In genomic region chr17:48592592-48592991, GRCh38 we compare ENCODE assay signal across 11 cellular contexts. TPM values are rescaled to one million over a fixed set of nuclear protein-coding genes. Genes with fewer than 3 reads are reported as not detected.
A peak's percentile ranks its signal among the peaks of the same experiment; 100 is the strongest.
DNase-seq lines count a peak whose midpoint lies in the region; ATAC-seq and TF ChIP-seq lines count a peak whose summit lies in the region.
"Had no signal": no experiment of that assay in that cellular context is flagged by ENCODE, and none has a peak within 500 bp of the region (broad histone marks: within the 10 kb centered on the region; RNA-seq: fewer than 3 reads in every experiment).

No MANE protein-coding gene starts in this region.

- 16% methylated on average over 14 of the region's 14 CpGs for WGBS in mammary epithelial cell (ENCODE audit: low coverage, missing lambda C conversion rate)

- BruUV-seq in mammary epithelial cell (replicated peaks; lab: Mats Ljungman, UMichigan), result no TSS peak

- peak overlapping the region; percentile 93 for H2AFZ ChIP-seq in mammary epithelial cell (ENCODE audit: low read depth, low read length)

- in situ Hi-C loops in mammary epithelial cell (cut with MboI; ENCODE audit: low sequenced_read_pairs in 2 of 2) (loop anchor here (5.0 to 10.0 kb wide), 3 partner anchors 255 to 438 kb away; no protein-coding TSS in a partner anchor), G401 (cut with HindIII; ENCODE audit: low sequenced_read_pairs) (no loop called here)

- H3K4me1 Mint-ChIP-seq in CD4-positive, alpha-beta memory T cell, result peaks cover 17 to 42% (median 33%) of the 10 kb centered on the region in 4 donors
- peaks cover 24 to 50% (median 37%) of the 10 kb centered on the region in 4 donors for H3K4me1 Mint-ChIP-seq in naive thymus-derived CD8-positive, alpha-beta T cell

- peak overlapping the region in 1 of 7 donors; percentile 74 for H3K27ac Mint-ChIP-seq in CD4-positive, alpha-beta memory T cell
- H3K27ac Mint-ChIP-seq in naive thymus-derived CD8-positive, alpha-beta T cell, result peak overlapping the region in 1 of 10 donors; percentile 13

- peaks cover 39% of the 10 kb centered on the region for H3K27me3 ChIP-seq in CD4-positive, alpha-beta memory T cell (ENCODE audit: insufficient read depth, low read length)
- H3K27me3 ChIP-seq in mammary epithelial cell (ENCODE audit: insufficient read depth, low read length), result peaks cover 3% of the 10 kb centered on the region
- peaks cover 6% of the 10 kb centered on the region for H3K27me3 ChIP-seq in vagina

- dilution Hi-C loops in mammary epithelial cell (cut with HindIII; ENCODE audit: low sequenced_read_pairs), result no loop called here

- DNase-seq in CD4-positive, alpha-beta memory T cell, result no peak
- DNase-seq in mammary epithelial cell (no peak), vagina (ENCODE audit: extremely low spot score in 2 of 2) (no peak), G401 (ENCODE audit: low spot score) (no peak)
- peak in 1 of 10 donors; percentile 21 for DNase-seq in naive thymus-derived CD8-positive, alpha-beta T cell
- DNase-seq: activated gamma-delta T cell treated with Interleukin-2 at 50 U/mL for 16 hours had no signal

- no peak overlapping the region for H3K27ac ChIP-seq in CD4-positive, alpha-beta memory T cell (ENCODE audit: low read depth, low read length)
- H3K27ac ChIP-seq in HEK293 (ENCODE audit: extremely low read depth, low read depth, low read length) (no peak overlapping the region), mammary epithelial cell (ENCODE audit: insufficient read depth, low read depth, low read length) (no peak overlapping the region), vagina (no peak overlapping the region)
- H3K27ac ChIP-seq: neutrophil had no signal

- H4K20me1 ChIP-seq in mammary epithelial cell (ENCODE audit: insufficient read depth, low read length), result no peaks in the 10 kb centered on the region

- H3K27me3 Mint-ChIP-seq in CD4-positive, alpha-beta memory T cell, result peaks cover 40 to 69% of the 10 kb centered on the region in 2 donors
- H3K27me3 Mint-ChIP-seq in naive thymus-derived CD8-positive, alpha-beta T cell, result peaks cover 54 to 100% (median 75%) of the 10 kb centered on the region in 5 donors

- no peak overlapping the region for H3K4me3 ChIP-seq in CD4-positive, alpha-beta memory T cell (ENCODE audit: low read length in 2 of 2)
- H3K4me3 ChIP-seq in HEK293 (ENCODE audit: low read depth, low read length) (no peak overlapping the region), mammary epithelial cell (replicated peaks in 1 of 3; ENCODE audit: insufficient read depth in 1 of 3, low read depth in 2 of 3, low read length in 3 of 3) (peak overlapping the region in 1 of 3 experiments; percentile 2), vagina (no peak overlapping the region)

- H3K4me2 ChIP-seq in mammary epithelial cell (ENCODE audit: insufficient read depth, low read depth, low read length), result peak overlapping the region; percentile 100

- POLR2A ChIA-PET in CD4-positive, alpha-beta memory T cell (lab: Charles Lee; ENCODE audit: partially characterized antibody), result interaction anchor here (0.8 to 1.9 kb wide), 12 partner anchors 14 to 299 kb away, joined by 3 to 8 read pairs (median 4); partner anchors contain the start of genes HOXB4 and HOXB9
- POLR2A ChIA-PET in HEK293 (lab: Yijun Ruan, JAX), result interaction anchor here (1.0 to 1.6 kb wide), 4 partner anchors 12 to 46 kb away, joined by 3 to 5 read pairs (median 4); partner anchors contain the start of gene HOXB6
- POLR2A ChIA-PET in naive thymus-derived CD8-positive, alpha-beta T cell (lab: Charles Lee), result interaction anchor here (1.0 to 1.9 kb wide), 5 partner anchors 14 to 492 kb away, joined by 3 to 8 read pairs (median 3); partner anchors contain the start of genes CBX1, HOXB4 and HOXB8

- H3K36me3 ChIP-seq in CD4-positive, alpha-beta memory T cell (ENCODE audit: insufficient read depth, low read length), result no peaks in the 10 kb centered on the region
- H3K36me3 ChIP-seq in HEK293 (ENCODE audit: control insufficient read depth in 2 of 2, insufficient read depth in 1 of 2, low read length in 2 of 2), result peaks cover 5 to 48% of the 10 kb centered on the region in 2 experiments; a peak in 2 of 3 replicates
- no peaks in the 10 kb centered on the region for H3K36me3 ChIP-seq in mammary epithelial cell (ENCODE audit: insufficient read depth, low read length)
- H3K36me3 ChIP-seq in vagina, result no peaks in the 10 kb centered on the region
- H3K36me3 ChIP-seq: neutrophil had no signal

- peak; percentile 34 to 48 for ATAC-seq in naive thymus-derived CD8-positive, alpha-beta T cell
- no peak for ATAC-seq in HG03039 (IDR thresholded peaks at IDR 0.05; ENCODE audit: unreplicated experiment)
- no peak for ATAC-seq in HG03469 (IDR thresholded peaks at IDR 0.05; ENCODE audit: unreplicated experiment)

- TF ChIP-seq CTCF in HEK293 (tag by site-specific recombination; IDR thresholded peaks at IDR 0.05), result no peak
- TF ChIP-seq CTCF in mammary epithelial cell (conservative IDR thresholded peaks at IDR 0.05 in 1 of 2, IDR thresholded peaks at IDR 0.05 in 1 of 2; ENCODE audit: extremely low read depth in 1 of 2, insufficient read depth in 1 of 2, low read depth in 1 of 2, low read length in 2 of 2), result no peak
- TF ChIP-seq CTCF in vagina (IDR thresholded peaks at IDR 0.05), result no peak

- peak overlapping the region; percentile 45 to 92 (median 82) for H3K4me3 Mint-ChIP-seq in CD4-positive, alpha-beta memory T cell
- H3K4me3 Mint-ChIP-seq in naive thymus-derived CD8-positive, alpha-beta T cell, result peak overlapping the region; percentile 68 to 87 (median 82)

- peaks cover 0 to 2% (median 0%) of the 10 kb centered on the region in 8 donors for H3K9me3 Mint-ChIP-seq in CD4-positive, alpha-beta memory T cell
- H3K9me3 Mint-ChIP-seq in naive thymus-derived CD8-positive, alpha-beta T cell, result no peaks in the 10 kb centered on the region

- no peak for TF ChIP-seq POLR2A in vagina (IDR thresholded peaks at IDR 0.05)

- H3K9me3 ChIP-seq in CD4-positive, alpha-beta memory T cell (ENCODE audit: control insufficient read depth in 1 of 2, low read length in 2 of 2), result no peaks in the 10 kb centered on the region
- H3K9me3 ChIP-seq in HEK293 (ENCODE audit: control insufficient read depth, insufficient read depth, low read depth, low read length), result no peaks in the 10 kb centered on the region
- H3K9me3 ChIP-seq in mammary epithelial cell (replicated peaks; ENCODE audit: insufficient read depth, low read length), result no peaks in the 10 kb centered on the region
- H3K9me3 ChIP-seq in vagina, result no peaks in the 10 kb centered on the region
- H3K9me3 ChIP-seq: neutrophil had no signal

- intact Hi-C loops in CD4-positive, alpha-beta memory T cell (cut with micrococcal nuclease), result loop anchor here (5.0 kb wide), 1 partner anchor 565 kb away; no protein-coding TSS in a partner anchor
- intact Hi-C loops in mammary epithelial cell (cut with micrococcal nuclease), result loop anchor here (5.0 kb wide), 1 partner anchor 440 kb away; no protein-coding TSS in a partner anchor
- intact Hi-C loops in vagina (cut with DNase I), result loop anchor here (10.0 kb wide), 1 partner anchor 568 kb away; no protein-coding TSS in a partner anchor

- H3K9ac ChIP-seq in mammary epithelial cell (ENCODE audit: insufficient read depth, low read length), result no peak overlapping the region

- peaks cover 34% of the 10 kb centered on the region for H3K4me1 ChIP-seq in CD4-positive, alpha-beta memory T cell (ENCODE audit: insufficient read depth, low read length)
- peaks cover 33% of the 10 kb centered on the region for H3K4me1 ChIP-seq in HEK293 (ENCODE audit: control insufficient read depth, insufficient read depth, low read length)
- H3K4me1 ChIP-seq in mammary epithelial cell (ENCODE audit: insufficient read depth, low read length), result peaks cover 25% of the 10 kb centered on the region
- peaks cover 21% of the 10 kb centered on the region for H3K4me1 ChIP-seq in vagina

- no peaks in the 10 kb centered on the region for H3K79me2 ChIP-seq in mammary epithelial cell (ENCODE audit: insufficient read depth, low read length)

- no peaks in the 10 kb centered on the region for H3K36me3 Mint-ChIP-seq in CD4-positive, alpha-beta memory T cell
- peaks cover 0 to 4% (median 0%) of the 10 kb centered on the region in 3 donors for H3K36me3 Mint-ChIP-seq in naive thymus-derived CD8-positive, alpha-beta T cell

- CTCF ChIA-PET in CD4-positive, alpha-beta memory T cell (lab: Charles Lee; ENCODE audit: partially characterized antibody), result interaction anchor here (0.6 to 6.0 kb wide), 51 partner anchors 13 to 1501 kb away, joined by 3 to 59 read pairs (median 4); partner anchors contain the start of gene HOXB8
- CTCF ChIA-PET in HEK293 (lab: Yijun Ruan, JAX) (interaction anchor here (0.5 to 6.0 kb wide), 30 partner anchors 9 to 377 kb away, joined by 3 to 52 read pairs (median 7); no protein-coding TSS in a partner anchor), mammary epithelial cell (lab: Charles Lee; ENCODE audit: low non-redundant PET) (interaction anchor here (0.8 to 1.4 kb wide), 2 partner anchors 257 to 330 kb away, joined by 4 to 9 read pairs; no protein-coding TSS in a partner anchor)

RNA-seq across cellular contexts. Expression of gene HOXB5, which starts 1.0 kb away (rescaled TPM):
- not detected for total RNA-seq in CD4-positive, alpha-beta memory T cell
- polyA plus RNA-seq in CD4-positive, alpha-beta memory T cell, result not detected
- not detected for total RNA-seq in mammary epithelial cell
- polyA plus RNA-seq in mammary epithelial cell, result not detected
- not detected for polyA minus RNA-seq in mammary epithelial cell
- not detected for total RNA-seq in naive thymus-derived CD8-positive, alpha-beta T cell
- not detected for polyA plus RNA-seq in naive thymus-derived CD8-positive, alpha-beta T cell
- 0.74 TPM for total RNA-seq in vagina
- total RNA-seq in G401 (2014; rRNA removed; shearing (Covaris generic)), result 1.7 TPM in 1 of 2 replicates, not detected in the other
- total RNA-seq: SK-MEL-5 had no signal

RNA-seq across cellular contexts. Expression of gene HOXB3, which starts 2.6 kb away (rescaled TPM):
- 10 to 100 TPM; 11.2 to 14.5 TPM for total RNA-seq in CD4-positive, alpha-beta memory T cell
- under 1 TPM in 1 of 2 donors, not detected in 1; 0.10 TPM for polyA plus RNA-seq in CD4-positive, alpha-beta memory T cell
- total RNA-seq in mammary epithelial cell, result 1 to 10 TPM; 1.5 to 5.2 TPM
- 2.6 TPM for polyA plus RNA-seq in mammary epithelial cell
- 0.67 TPM for polyA minus RNA-seq in mammary epithelial cell
- 1 to 10 TPM; 7.2 to 8.1 TPM for total RNA-seq in naive thymus-derived CD8-positive, alpha-beta T cell
- polyA plus RNA-seq in naive thymus-derived CD8-positive, alpha-beta T cell, result under 1 TPM in 1 of 3 donors, not detected in 2; 0.19 TPM
- 17.7 TPM for total RNA-seq in vagina
- total RNA-seq in G401 (2014; rRNA removed; shearing (Covaris generic)), result 0.74 and 12.0 TPM in 2 replicates

RNA-seq across cellular contexts. Expression of gene HOXB6, which starts 12.2 kb away (rescaled TPM):
- under 1 TPM in 1 of 2 experiments, not detected in 1; 0.38 TPM for total RNA-seq in CD4-positive, alpha-beta memory T cell
- polyA plus RNA-seq in CD4-positive, alpha-beta memory T cell, result not detected
- total RNA-seq in mammary epithelial cell (under 1 TPM; under 0.01 to 0.59 TPM), vagina (1.2 TPM)
- 0.49 TPM for polyA plus RNA-seq in mammary epithelial cell
- not detected for polyA minus RNA-seq in mammary epithelial cell
- total RNA-seq in naive thymus-derived CD8-positive, alpha-beta T cell, result not detected
- polyA plus RNA-seq in naive thymus-derived CD8-positive, alpha-beta T cell, result not detected
- total RNA-seq in G401 (2014; rRNA removed; shearing (Covaris generic)), result 0.92 and 2.0 TPM in 2 replicates

RNA-seq across cellular contexts. Expression of gene HOXB4, which starts 14.4 kb away (rescaled TPM):
- 1 to 10 TPM; 3.1 to 4.5 TPM for total RNA-seq in CD4-positive, alpha-beta memory T cell
- polyA plus RNA-seq in CD4-positive, alpha-beta memory T cell, result under 1 TPM; 0.11 to 0.13 TPM
- total RNA-seq in mammary epithelial cell (under 1 TPM; 0.16 to 0.17 TPM), vagina (1.5 TPM)
- 0.01 TPM for polyA plus RNA-seq in mammary epithelial cell
- polyA minus RNA-seq in mammary epithelial cell, result not detected
- 1 to 10 TPM; 1.8 to 2.3 TPM for total RNA-seq in naive thymus-derived CD8-positive, alpha-beta T cell
- polyA plus RNA-seq in naive thymus-derived CD8-positive, alpha-beta T cell, result under 1 TPM in 2 of 3 donors, not detected in 1; 0.06 TPM
- total RNA-seq in G401 (2014; rRNA removed; shearing (Covaris generic)), result 0.78 and 2.2 TPM in 2 replicates

RNA-seq across cellular contexts. Expression of gene HOXB7, which starts 18.2 kb away (rescaled TPM):
- under 1 TPM in 1 of 2 experiments, not detected in 1; 0.25 TPM for total RNA-seq in CD4-positive, alpha-beta memory T cell
- polyA plus RNA-seq in CD4-positive, alpha-beta memory T cell, result 1 to 10 TPM in 1 of 2 donors, under 1 TPM in 1; 0.23 to 1.3 TPM
- total RNA-seq in mammary epithelial cell (not detected), vagina (3.2 TPM)
- 0.67 TPM for polyA plus RNA-seq in mammary epithelial cell
- polyA minus RNA-seq in mammary epithelial cell, result not detected
- total RNA-seq in naive thymus-derived CD8-positive, alpha-beta T cell, result not detected
- polyA plus RNA-seq in naive thymus-derived CD8-positive, alpha-beta T cell, result under 1 TPM in 2 of 3 donors, not detected in 1; 0.22 to 0.40 TPM
- 9.1 and 12.8 TPM in 2 replicates for total RNA-seq in G401 (2014; rRNA removed; shearing (Covaris generic))

Comparison
In these comparisons a context has a peak if more than half of its experiments do, and no peak if none do; other contexts are left out.
1. ATAC-seq: peak in naive thymus-derived CD8-positive, alpha-beta T cell (2 of 2); none in HG03039 (single experiment) and HG03469 (single experiment).